ENCODE assay signal across 34 cellular contexts in genomic region chr16:50986453-50986852, GRCh38.
"Had no signal": no experiment of that assay in that cellular context is flagged by ENCODE, and none has a peak within 500 bp of the region (broad histone marks: within the 10 kb centered on the region; RNA-seq: fewer than 3 reads in every experiment).

No MANE protein-coding gene starts in this region.

- H3K4me3 ChIP-seq: MG63 had no signal

- DNase-seq: Karpas-422, Kasumi-1, MG63, MM.1S, MV-4-11, NCI-H1048, NCI-H1092, NCI-H1092 treated with DMSO at 0.1 percent for 48 hours, NCI-H1105, NCI-H1105 treated with DMSO at 0.1 percent for 48 hours, NCI-H1417, NCI-H1417 treated with DMSO at 0.1 percent for 48 hours, NCI-H1436, NCI-H1436 treated with DMSO at 0.1 percent for 48 hours, NCI-H146, NCI-H1694, NCI-H1694 treated with DMSO at 0.1 percent for 48 hours, NCI-H187, NCI-H187 treated with DMSO at 0.1 percent for 48 hours, NCI-H1930, NCI-H2029, NCI-H2029 treated with DMSO at 0.1 percent for 48 hours, NCI-H2081, NCI-H2081 treated with DMSO at 0.1 percent for 48 hours, NCI-H2107, NCI-H2171, NCI-H2171 treated with DMSO at 0.1 percent for 48 hours, NCI-H2227 treated with DMSO at 0.1 percent for 48 hours, NCI-H226, NCI-H345, NCI-H446, NCI-H446 treated with DMSO at 0.1 percent for 48 hours, NCI-H510A, NCI-H510A treated with DMSO at 0.1 percent for 48 hours had no signal

- H3K9me3 ChIP-seq: MG63 had no signal

- H3K27me3 ChIP-seq: MG63 had no signal

- H3K36me3 ChIP-seq: MG63 had no signal
